ENCODE assay signal across 24 cellular contexts in genomic region chr4:62051332-62051731, GRCh38.
"Had no signal": no experiment of that assay in that cellular context is flagged by ENCODE, and none has a peak within 500 bp of the region (broad histone marks: within the 10 kb centered on the region; RNA-seq: fewer than 3 reads in every experiment).

No MANE protein-coding gene starts in this region.

- H3K36me3 ChIP-seq: SJCRH30 had no signal

- H3K27me3 Mint-ChIP-seq: activated CD8-positive, alpha-beta T cell treated with anti-CD3 and anti-CD28 coated beads for 36 hours; activated naive CD4-positive, alpha-beta T cell treated with anti-CD3 and anti-CD28 coated beads, Interleukin-2, amount 10 ng/mL, durations not matched to agents 7 days and 5 days; activated naive CD8-positive, alpha-beta T cell treated with anti-CD3 and anti-CD28 coated beads for 36 hours had no signal

- H3K27me3 ChIP-seq: SJCRH30 had no signal

- H3K27ac Mint-ChIP-seq: activated CD8-positive, alpha-beta T cell treated with anti-CD3 and anti-CD28 coated beads for 36 hours; activated naive CD4-positive, alpha-beta T cell treated with anti-CD3 and anti-CD28 coated beads, Interleukin-2, amount 10 ng/mL, durations not matched to agents 7 days and 5 days; activated naive CD8-positive, alpha-beta T cell treated with anti-CD3 and anti-CD28 coated beads for 36 hours; activated T-cell treated with anti-CD3 and anti-CD28 coated beads, Interleukin-2, amount 50 U/mL, for 72 hours; activated T-helper 2 cell treated with anti-CD3 and anti-CD28 coated beads, Interferon-gamma antibody, Interleukin-2, Interleukin-4, amounts not matched to agents 10 μg/mL and 5 μg/mL and 100 μg/mL, durations not matched to agents 14 hours and 24 hours and 36 hours; T-helper 1 cell treated with Interleukin-12 subunit alpha and Interleukin-12 subunit beta and Interleukin-4 antibody, amounts not matched to agents 30 μg/mL and 1 μg/mL, for 36 hours had no signal

- H3K27ac ChIP-seq: RWPE1, SJCRH30 had no signal

- H3K9me3 ChIP-seq: SJCRH30 had no signal

- H3K4me3 ChIP-seq: SJCRH30 had no signal

- DNase-seq: activated CD4-positive, alpha-beta T cell treated with anti-CD3 and anti-CD28 coated beads for 4 hours; activated CD8-positive, alpha-beta memory T cell treated with anti-CD3 and anti-CD28 coated beads, Interleukin-2, amount 50 U/mL, for 4 hours; activated CD8-positive, alpha-beta T cell treated with anti-CD3 and anti-CD28 coated beads for 36 hours; activated gamma-delta T cell treated with Interleukin-2 at 50 U/mL for 16 hours; activated naive CD4-positive, alpha-beta T cell treated with anti-CD3 and anti-CD28 coated beads, Interleukin-2, amount 10 ng/mL, durations not matched to agents 7 days and 5 days; activated naive CD8-positive, alpha-beta T cell treated with anti-CD3 and anti-CD28 coated beads for 36 hours; activated T-cell treated with anti-CD3 and anti-CD28 coated beads, Interleukin-2, amount 50 U/mL, for 72 hours; anterior cingulate cortex; caudate nucleus; NCI-H1092 treated with DMSO at 0.1 percent for 48 hours; NCI-H1417 treated with DMSO at 0.1 percent for 48 hours; NCI-H1694; NCI-H2029; NCI-H2107; NCI-H2171 treated with DMSO at 0.1 percent for 48 hours; NCI-H226; NCI-H510A; NCI-H526 treated with DMSO at 0.1 percent for 48 hours; NCI-H82; Right ventricle myocardium superior; SJCRH30 had no signal

- H3K9me3 Mint-ChIP-seq: activated T-cell treated with anti-CD3 and anti-CD28 coated beads, Interleukin-2, amount 50 U/mL, for 72 hours had no signal

- H3K4me1 ChIP-seq: SJCRH30 had no signal

- H3K4me1 Mint-ChIP-seq: activated naive CD4-positive, alpha-beta T cell treated with anti-CD3 and anti-CD28 coated beads, Interleukin-2, amount 10 ng/mL, durations not matched to agents 7 days and 5 days; activated naive CD8-positive, alpha-beta T cell treated with anti-CD3 and anti-CD28 coated beads for 36 hours had no signal

- H3K36me3 Mint-ChIP-seq: activated naive CD4-positive, alpha-beta T cell treated with anti-CD3 and anti-CD28 coated beads, Interleukin-2, amount 10 ng/mL, durations not matched to agents 7 days and 5 days; activated naive CD8-positive, alpha-beta T cell treated with anti-CD3 and anti-CD28 coated beads for 36 hours had no signal

- H3K4me3 Mint-ChIP-seq: activated CD8-positive, alpha-beta T cell treated with anti-CD3 and anti-CD28 coated beads for 36 hours; activated naive CD4-positive, alpha-beta T cell treated with anti-CD3 and anti-CD28 coated beads, Interleukin-2, amount 10 ng/mL, durations not matched to agents 7 days and 5 days; activated naive CD8-positive, alpha-beta T cell treated with anti-CD3 and anti-CD28 coated beads for 36 hours; activated T-cell treated with anti-CD3 and anti-CD28 coated beads, Interleukin-2, amount 50 U/mL, for 72 hours; T-helper 1 cell treated with Interleukin-12 subunit alpha and Interleukin-12 subunit beta and Interleukin-4 antibody, amounts not matched to agents 30 μg/mL and 1 μg/mL, for 36 hours had no signal
